Comparison of ENCODE assay signal across 20 cellular contexts in genomic region chr19:30254214-30254613, GRCh38.
"Had no signal": no experiment of that assay in that cellular context is flagged by ENCODE, and none has a peak within 500 bp of the region (broad histone marks: within the 10 kb centered on the region; RNA-seq: fewer than 3 reads in every experiment).

No MANE protein-coding gene starts in this region.

- H3K4me3 ChIP-seq: right lobe of liver, skin epidermis, testis, vagina had no signal

- H3K9me3 Mint-ChIP-seq: activated CD4-positive, alpha-beta memory T cell treated with anti-CD3 and anti-CD28 coated beads for 36 hours; activated naive CD4-positive, alpha-beta T cell treated with anti-CD3 and anti-CD28 coated beads, Interleukin-2, amount 10 ng/mL, durations not matched to agents 7 days and 5 days; activated T-cell treated with anti-CD3 and anti-CD28 coated beads, Interleukin-2, amount 50 U/mL, for 72 hours; memory B cell; nephron; stimulated activated effector memory CD8-positive, alpha-beta T cell treated with anti-CD3 and anti-CD28 coated beads, Interleukin-12 subunit alpha, Interleukin-12 subunit beta, amount 100 ng/mL, for 72 hours; stimulated activated naive CD8-positive, alpha-beta T cell treated with anti-CD3 and anti-CD28 coated beads, Interleukin-15, amount 100 ng/mL, for 72 hours; T-helper 1 cell treated with Interleukin-12 subunit alpha and Interleukin-12 subunit beta and Interleukin-4 antibody, amounts not matched to agents 30 μg/mL and 1 μg/mL, for 36 hours; type B pancreatic cell had no signal

- H3K27me3 ChIP-seq: right lobe of liver, testis, vagina had no signal

- H3K36me3 Mint-ChIP-seq: activated CD4-positive, alpha-beta memory T cell treated with anti-CD3 and anti-CD28 coated beads for 36 hours; activated naive CD4-positive, alpha-beta T cell treated with anti-CD3 and anti-CD28 coated beads, Interleukin-2, amount 10 ng/mL, durations not matched to agents 7 days and 5 days; memory B cell; stimulated activated effector memory CD8-positive, alpha-beta T cell treated with anti-CD3 and anti-CD28 coated beads, Interleukin-12 subunit alpha, Interleukin-12 subunit beta, amount 100 ng/mL, for 72 hours had no signal

- H3K27ac ChIP-seq: right lobe of liver, skin epidermis, testis, vagina had no signal

- H3K9me3 ChIP-seq: right lobe of liver, testis, vagina had no signal

- ATAC-seq: activated T-cell treated with anti-CD3 and anti-CD28 coated beads, Interleukin-2, amount 50 U/mL, for 72 hours; left cardiac atrium; right lobe of liver; stimulated activated effector memory CD8-positive, alpha-beta T cell treated with anti-CD3 and anti-CD28 coated beads, Interleukin-12 subunit alpha, Interleukin-12 subunit beta, amount 100 ng/mL, for 72 hours; stimulated activated naive CD8-positive, alpha-beta T cell treated with anti-CD3 and anti-CD28 coated beads, Interleukin-15, amount 100 ng/mL, for 72 hours had no signal

- H3K4me1 ChIP-seq: right lobe of liver, vagina had no signal

- DNase-seq: activated CD4-positive, alpha-beta memory T cell treated with anti-CD3 and anti-CD28 coated beads for 36 hours; activated CD4-positive, alpha-beta T cell treated with anti-CD3 and anti-CD28 coated beads for 48 hours; activated effector memory CD4-positive, alpha-beta T cell treated with anti-CD3 and anti-CD28 coated beads, Interleukin-2, amount 50 U/mL, for 16 hours; activated naive CD4-positive, alpha-beta T cell treated with anti-CD3 and anti-CD28 coated beads, Interleukin-2, amount 10 ng/mL, durations not matched to agents 7 days and 5 days; activated T-cell treated with anti-CD3 and anti-CD28 coated beads, Interleukin-2, amount 50 U/mL, for 72 hours; cerebellar nuclear complex; cortex of kidney; left cardiac atrium; right lobe of liver; stimulated activated CD4-positive, alpha-beta T cell treated with anti-CD3 and anti-CD28 coated beads, Interleukin-2, amount 100 ng/mL, for 24 hours; stimulated activated naive CD8-positive, alpha-beta T cell treated with anti-CD3 and anti-CD28 coated beads, Interleukin-15, amount 100 ng/mL, for 72 hours; T1000 had no signal

- H3K4me3 Mint-ChIP-seq: activated CD4-positive, alpha-beta memory T cell treated with anti-CD3 and anti-CD28 coated beads for 36 hours; activated naive CD4-positive, alpha-beta T cell treated with anti-CD3 and anti-CD28 coated beads, Interleukin-2, amount 10 ng/mL, durations not matched to agents 7 days and 5 days; activated T-cell treated with anti-CD3 and anti-CD28 coated beads, Interleukin-2, amount 50 U/mL, for 72 hours; memory B cell; nephron; stimulated activated effector memory CD8-positive, alpha-beta T cell treated with anti-CD3 and anti-CD28 coated beads, Interleukin-12 subunit alpha, Interleukin-12 subunit beta, amount 100 ng/mL, for 72 hours; stimulated activated naive CD8-positive, alpha-beta T cell treated with anti-CD3 and anti-CD28 coated beads, Interleukin-15, amount 100 ng/mL, for 72 hours; T-helper 1 cell treated with Interleukin-12 subunit alpha and Interleukin-12 subunit beta and Interleukin-4 antibody, amounts not matched to agents 30 μg/mL and 1 μg/mL, for 36 hours; type B pancreatic cell had no signal

- H3K4me1 Mint-ChIP-seq: activated naive CD4-positive, alpha-beta T cell treated with anti-CD3 and anti-CD28 coated beads, Interleukin-2, amount 10 ng/mL, durations not matched to agents 7 days and 5 days; memory B cell; stimulated activated effector memory CD8-positive, alpha-beta T cell treated with anti-CD3 and anti-CD28 coated beads, Interleukin-12 subunit alpha, Interleukin-12 subunit beta, amount 100 ng/mL, for 72 hours; stimulated activated naive CD8-positive, alpha-beta T cell treated with anti-CD3 and anti-CD28 coated beads, Interleukin-15, amount 100 ng/mL, for 72 hours had no signal

- H3K27ac Mint-ChIP-seq: activated CD4-positive, alpha-beta memory T cell treated with anti-CD3 and anti-CD28 coated beads for 36 hours; activated naive CD4-positive, alpha-beta T cell treated with anti-CD3 and anti-CD28 coated beads, Interleukin-2, amount 10 ng/mL, durations not matched to agents 7 days and 5 days; activated T-cell treated with anti-CD3 and anti-CD28 coated beads, Interleukin-2, amount 50 U/mL, for 72 hours; memory B cell; stimulated activated effector memory CD8-positive, alpha-beta T cell treated with anti-CD3 and anti-CD28 coated beads, Interleukin-12 subunit alpha, Interleukin-12 subunit beta, amount 100 ng/mL, for 72 hours; stimulated activated naive CD8-positive, alpha-beta T cell treated with anti-CD3 and anti-CD28 coated beads, Interleukin-15, amount 100 ng/mL, for 72 hours; T-helper 1 cell treated with Interleukin-12 subunit alpha and Interleukin-12 subunit beta and Interleukin-4 antibody, amounts not matched to agents 30 μg/mL and 1 μg/mL, for 36 hours; type B pancreatic cell had no signal

- H3K36me3 ChIP-seq: right lobe of liver, vagina had no signal
